ENCODE assay signal across 15 cellular contexts in genomic region chr13:75806101-75806500, GRCh38.
"Had no signal": no experiment of that assay in that cellular context is flagged by ENCODE, and none has a peak within 500 bp of the region (broad histone marks: within the 10 kb centered on the region; RNA-seq: fewer than 3 reads in every experiment).

No MANE protein-coding gene starts in this region.

- H3K27me3 Mint-ChIP-seq: activated CD4-positive, alpha-beta memory T cell treated with anti-CD3 and anti-CD28 coated beads, Interleukin-2, amount 10 ng/mL, durations not matched to agents 7 days and 5 days; activated naive CD8-positive, alpha-beta T cell; effector memory CD8-positive, alpha-beta T cell; stimulated activated naive CD8-positive, alpha-beta T cell treated with anti-CD3 and anti-CD28 coated beads, Interleukin-15, Interleukin-2, amounts not matched to agents 100 ng/mL and 50 ng/mL, for 24 hours had no signal

- ATAC-seq: effector memory CD8-positive, alpha-beta T cell; mucosa of descending colon; natural killer cell had no signal

- H3K27ac Mint-ChIP-seq: activated CD4-positive, alpha-beta memory T cell treated with anti-CD3 and anti-CD28 coated beads, Interleukin-2, amount 10 ng/mL, durations not matched to agents 7 days and 5 days; activated naive CD8-positive, alpha-beta T cell; natural killer cell; stimulated activated naive CD8-positive, alpha-beta T cell treated with anti-CD3 and anti-CD28 coated beads, Interleukin-15, Interleukin-2, amounts not matched to agents 100 ng/mL and 50 ng/mL, for 24 hours had no signal

- DNase-seq: activated CD4-positive, alpha-beta memory T cell treated with anti-CD3 and anti-CD28 coated beads, Interleukin-2, amount 10 ng/mL, durations not matched to agents 7 days and 5 days; activated CD4-positive, CD25-positive, alpha-beta regulatory T cell treated with anti-CD3 and anti-CD28 coated beads, Interleukin-2, amount 50 U/mL, for 72 hours; activated gamma-delta T cell; activated T-cell treated with anti-CD3 and anti-CD28 coated beads, Interleukin-2, amount 50 U/mL, for 48 hours; cortex of kidney; effector memory CD8-positive, alpha-beta T cell; erythroblast; left cardiac atrium; mucosa of descending colon; natural killer cell; stimulated activated CD4-positive, alpha-beta T cell treated with anti-CD3 and anti-CD28 coated beads, Interleukin-4, amount 100 ng/mL, for 1 hour; stimulated activated CD8-positive, alpha-beta memory T cell treated with anti-CD3 and anti-CD28 coated beads, Interleukin-4, amount 100 ng/mL, for 48 hours; testis had no signal

- H3K4me3 Mint-ChIP-seq: activated CD4-positive, alpha-beta memory T cell treated with anti-CD3 and anti-CD28 coated beads, Interleukin-2, amount 10 ng/mL, durations not matched to agents 7 days and 5 days; activated naive CD8-positive, alpha-beta T cell; effector memory CD8-positive, alpha-beta T cell; natural killer cell; stimulated activated naive CD8-positive, alpha-beta T cell treated with anti-CD3 and anti-CD28 coated beads, Interleukin-15, Interleukin-2, amounts not matched to agents 100 ng/mL and 50 ng/mL, for 24 hours had no signal

- H3K27me3 ChIP-seq: testis had no signal

- H3K9me3 Mint-ChIP-seq: activated CD4-positive, alpha-beta memory T cell treated with anti-CD3 and anti-CD28 coated beads, Interleukin-2, amount 10 ng/mL, durations not matched to agents 7 days and 5 days; effector memory CD8-positive, alpha-beta T cell; natural killer cell; stimulated activated naive CD8-positive, alpha-beta T cell treated with anti-CD3 and anti-CD28 coated beads, Interleukin-15, Interleukin-2, amounts not matched to agents 100 ng/mL and 50 ng/mL, for 24 hours had no signal

- H3K27ac ChIP-seq: testis had no signal

- H3K4me3 ChIP-seq: mucosa of descending colon, testis had no signal

- H3K36me3 Mint-ChIP-seq: natural killer cell had no signal

- H3K9me3 ChIP-seq: mucosa of descending colon, testis had no signal
